ENCODE assay signal across 29 cellular contexts in the genomic region with DNA sequence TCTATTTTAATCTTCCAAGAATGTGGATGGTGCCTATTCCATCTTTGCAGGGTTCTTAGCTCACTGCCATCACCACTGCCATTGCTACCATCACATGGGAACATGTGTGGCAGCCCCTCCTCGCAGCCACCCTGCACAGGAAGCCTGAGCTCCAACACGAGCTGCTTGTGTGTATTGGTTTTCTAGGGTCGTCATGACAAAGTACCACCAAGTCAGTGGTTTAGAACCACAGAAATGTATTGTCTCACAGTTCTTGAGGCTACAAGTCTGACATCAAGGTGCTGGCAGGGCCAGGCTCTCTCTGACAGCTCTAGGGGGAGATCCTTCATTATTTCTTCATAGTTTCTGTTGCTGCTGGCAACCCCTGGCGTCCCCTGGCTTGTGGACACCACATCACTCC. TPM values are rescaled to one million over a fixed set of nuclear protein-coding genes. Genes with fewer than 3 reads are reported as not detected.
DNase-seq lines count a peak whose midpoint lies in the region; ATAC-seq, FAIRE-seq and TF ChIP-seq lines count a peak whose summit lies in the region.
"Had no signal": no experiment of that assay in that cellular context is flagged by ENCODE, and none has a peak within 500 bp of the region (broad histone marks: within the 10 kb centered on the region; RNA-seq: fewer than 3 reads in every experiment).

No MANE protein-coding gene starts in this region.

- no peak overlapping the region for H4K8ac ChIP-seq in neuronal stem cell (ENCODE audit: low read depth, low read length)

- H3K4me3 Mint-ChIP-seq in activated T-cell treated with anti-CD3 and anti-CD28 coated beads, Interleukin-2, amount 50 U/mL, for 72 hours, result no peak overlapping the region
- H3K4me3 Mint-ChIP-seq in activated CD8-positive, alpha-beta T cell treated with anti-CD3 and anti-CD28 coated beads, Interleukin-2, amount 10 ng/mL, durations not matched to agents 7 days and 5 days, result no peak overlapping the region
- no peak overlapping the region for H3K4me3 Mint-ChIP-seq in Calu3 (ENCODE audit: low read depth, unreplicated experiment)
- H3K4me3 Mint-ChIP-seq: activated CD4-positive, alpha-beta memory T cell treated with anti-CD3 and anti-CD28 coated beads for 36 hours; activated naive CD4-positive, alpha-beta T cell treated with anti-CD3 and anti-CD28 coated beads, Interleukin-2, amount 50 U/mL, for 24 hours; stimulated activated naive CD8-positive, alpha-beta T cell treated with anti-CD3 and anti-CD28 coated beads, Interleukin-15, Interleukin-2, amounts not matched to agents 100 ng/mL and 50 ng/mL, for 24 hours had no signal

- H3K27ac ChIP-seq in keratinocyte (ENCODE audit: control insufficient read depth, insufficient read depth, low read length), result no peak overlapping the region
- H3K27ac ChIP-seq in suprapubic skin, result peak overlapping the region; percentile 12
- no peak overlapping the region for H3K27ac ChIP-seq in neuronal stem cell (replicated peaks; ENCODE audit: low read length)
- H3K27ac ChIP-seq: A549, cardiac muscle cell, neutrophil, psoas muscle had no signal

- intact Hi-C loops in Calu3 (cut with micrococcal nuclease; ENCODE audit: unreplicated experiment), result no loop called here

- no peak for DNase-seq in activated T-cell treated with anti-CD3 and anti-CD28 coated beads, Interleukin-2, amount 50 U/mL, for 72 hours
- no peak for DNase-seq in activated T-cell treated with anti-CD3 and anti-CD28 coated beads, Interleukin-2, amount 50 U/mL, for 1 hour
- DNase-seq in activated CD8-positive, alpha-beta T cell treated with anti-CD3 and anti-CD28 coated beads, Interleukin-2, amount 10 ng/mL, durations not matched to agents 7 days and 5 days, result peak; percentile 65
- no peak for DNase-seq in keratinocyte (ENCODE audit: low read depth, low spot score)
- DNase-seq in suprapubic skin (ENCODE audit: low spot score in 2 of 2), result no peak
- DNase-seq in Calu3, result no peak
- no peak for DNase-seq in NCI-H1436 (lab: John Stamatoyannopoulos, UW)
- no peak for DNase-seq in neuronal stem cell (ENCODE audit: low spot score)
- DNase-seq: activated CD4-positive, alpha-beta memory T cell treated with anti-CD3 and anti-CD28 coated beads for 36 hours; activated CD4-positive, CD25-positive, alpha-beta regulatory T cell; aorta; BE2C; esophagus squamous epithelium; hippocampal formation; KBM-7; MG63; NCI-H2081 treated with DMSO at 0.1 percent for 48 hours; NCI-H345; psoas muscle; stimulated activated CD4-positive, alpha-beta T cell treated with anti-CD3 and anti-CD28 coated beads, Interleukin-15, amount 100 ng/mL, for 24 hours; T-helper 1 cell; trophoblast cell had no signal

- no peak overlapping the region for H3K4ac ChIP-seq in neuronal stem cell (ENCODE audit: low read length)

- no peak overlapping the region for H4K91ac ChIP-seq in neuronal stem cell (ENCODE audit: low read depth, low read length, poor library complexity)

- TF ChIP-seq CTCF in keratinocyte (optimal IDR thresholded peaks at IDR 0.05 in 1 of 3, IDR thresholded peaks at IDR 0.05 in 1 of 3, conservative IDR thresholded peaks at IDR 0.05 in 1 of 3; ENCODE audit: extremely low read depth in 1 of 3, insufficient read depth in 2 of 3, low read length in 3 of 3), result no peak
- no peak for TF ChIP-seq CTCF in suprapubic skin (IDR thresholded peaks at IDR 0.05)
- TF ChIP-seq CTCF in Calu3 (IDR thresholded peaks at IDR 0.05; ENCODE audit: unreplicated experiment), result no peak

- H3K4me2 ChIP-seq in keratinocyte (ENCODE audit: control insufficient read depth, extremely low read depth, insufficient read depth, low read depth, low read length) (peak overlapping the region; percentile 34), neuronal stem cell (ENCODE audit: insufficient read depth, low read length, poor library complexity, severe bottlenecking) (no peak overlapping the region)
- H3K4me2 ChIP-seq: A549 had no signal

- H3K4me1 Mint-ChIP-seq in activated T-cell treated with anti-CD3 and anti-CD28 coated beads, Interleukin-2, amount 50 U/mL, for 72 hours (ENCODE audit: low read depth), result peaks cover 20% of the 10 kb centered on the region
- H3K4me1 Mint-ChIP-seq in activated CD8-positive, alpha-beta T cell treated with anti-CD3 and anti-CD28 coated beads, Interleukin-2, amount 10 ng/mL, durations not matched to agents 7 days and 5 days (ENCODE audit: low read depth), result peaks cover 24% of the 10 kb centered on the region
- peaks cover 11% of the 10 kb centered on the region for H3K4me1 Mint-ChIP-seq in Calu3 (ENCODE audit: low read depth, unreplicated experiment)

- no peaks in the 10 kb centered on the region for H3K9me3 ChIP-seq in keratinocyte (ENCODE audit: control insufficient read depth, low read depth, low read length)
- no peaks in the 10 kb centered on the region for H3K9me3 ChIP-seq in suprapubic skin
- H3K9me3 ChIP-seq in neuronal stem cell (replicated peaks in 1 of 2; ENCODE audit: control insufficient read depth in 2 of 2, insufficient read depth in 1 of 2, low read depth in 1 of 2, low read length in 2 of 2), result no peaks in the 10 kb centered on the region
- H3K9me3 ChIP-seq: A549, BE2C, esophagus squamous epithelium, MG63, neutrophil, psoas muscle had no signal

- no peak overlapping the region for H2BK15ac ChIP-seq in neuronal stem cell (ENCODE audit: low read length)

- WGBS in suprapubic skin, result 55% methylated on average over 4 of the region's 4 CpGs
- no CpG with 5 or more reads among the region's 4 CpGs for WGBS in neuronal stem cell (ENCODE audit: extremely low coverage in 2 of 2, insufficient read length in 2 of 2, insufficient replicate concordance in 1 of 2), 2 donors

- H3K79me2 ChIP-seq in keratinocyte (ENCODE audit: control insufficient read depth, insufficient read depth, low read length), result no peaks in the 10 kb centered on the region

- no peak overlapping the region for H3K18ac ChIP-seq in neuronal stem cell (ENCODE audit: low read length)

- H2BK5ac ChIP-seq in neuronal stem cell (ENCODE audit: low read length), result no peak overlapping the region

- H2AFZ ChIP-seq in keratinocyte (ENCODE audit: control insufficient read depth, low read length), result no peak overlapping the region
- no peak overlapping the region for H2AFZ ChIP-seq in neuronal stem cell (ENCODE audit: low read length)

- H2BK120ac ChIP-seq in neuronal stem cell (ENCODE audit: low read depth, low read length), result no peak overlapping the region

- H3K36me3 Mint-ChIP-seq in activated T-cell treated with anti-CD3 and anti-CD28 coated beads, Interleukin-2, amount 50 U/mL, for 72 hours (ENCODE audit: insufficient read depth in 2 of 2), result no peaks in the 10 kb centered on the region
- no peaks in the 10 kb centered on the region for H3K36me3 Mint-ChIP-seq in activated CD8-positive, alpha-beta T cell treated with anti-CD3 and anti-CD28 coated beads, Interleukin-2, amount 10 ng/mL, durations not matched to agents 7 days and 5 days (ENCODE audit: low read depth)
- H3K36me3 Mint-ChIP-seq in Calu3 (ENCODE audit: insufficient read depth, unreplicated experiment), result no peaks in the 10 kb centered on the region
- H3K36me3 Mint-ChIP-seq: activated CD4-positive, alpha-beta memory T cell treated with anti-CD3 and anti-CD28 coated beads for 36 hours; activated naive CD4-positive, alpha-beta T cell treated with anti-CD3 and anti-CD28 coated beads, Interleukin-2, amount 50 U/mL, for 24 hours had no signal

- CTCF ChIA-PET in activated CD8-positive, alpha-beta T cell treated with anti-CD3 and anti-CD28 coated beads, Interleukin-2, amount 10 ng/mL, durations not matched to agents 7 days and 5 days (lab: Charles Lee), result interaction anchor here (0.5 to 0.7 kb wide), 2 partner anchors 10 to 32 kb away, joined by 3 read pairs; no protein-coding TSS in a partner anchor
- CTCF ChIA-PET in Calu3 (lab: Charles Lee), result no interaction called here

- no peak overlapping the region for H3K23ac ChIP-seq in neuronal stem cell (ENCODE audit: low read depth, low read length, poor library complexity)

- H3K9ac ChIP-seq in keratinocyte (ENCODE audit: control insufficient read depth, extremely low read depth, insufficient read depth, low read length) (no peak overlapping the region), neuronal stem cell (ENCODE audit: low read depth, low read length, poor library complexity) (no peak overlapping the region)

- FAIRE-seq in keratinocyte (lab: Jason Lieb, UNC), result no peak
- FAIRE-seq: A549, endometrium, frontal cortex had no signal

- H3K36me3 ChIP-seq in keratinocyte (ENCODE audit: control insufficient read depth in 2 of 2, extremely low read depth in 1 of 2, insufficient read depth in 2 of 2, low read length in 2 of 2) (no peaks in the 10 kb centered on the region), suprapubic skin (no peaks in the 10 kb centered on the region), neuronal stem cell (replicated peaks in 1 of 2; ENCODE audit: control insufficient read depth in 2 of 2, insufficient read depth in 2 of 2, low read length in 2 of 2) (no peaks in the 10 kb centered on the region)
- H3K36me3 ChIP-seq: BE2C, cardiac muscle cell, esophagus squamous epithelium, MG63 had no signal

- peak; percentile 78 to 88 for ATAC-seq in activated T-cell treated with anti-CD3 and anti-CD28 coated beads, Interleukin-2, amount 50 U/mL, for 72 hours (replicated peaks in 1 of 2)
- ATAC-seq in activated CD8-positive, alpha-beta T cell treated with anti-CD3 and anti-CD28 coated beads, Interleukin-2, amount 10 ng/mL, durations not matched to agents 7 days and 5 days, result peak; percentile 94
- ATAC-seq: A549, psoas muscle had no signal

- H3K4me1 ChIP-seq in keratinocyte (ENCODE audit: control insufficient read depth, extremely low read depth, insufficient read depth, low read length), result peaks cover 58% of the 10 kb centered on the region
- H3K4me1 ChIP-seq in suprapubic skin, result peaks cover 41% of the 10 kb centered on the region
- H3K4me1 ChIP-seq in neuronal stem cell (ENCODE audit: control insufficient read depth in 2 of 2, insufficient read depth in 1 of 2, low read depth in 1 of 2, low read length in 2 of 2), result peaks cover 2 to 5% of the 10 kb centered on the region in 2 donors
- H3K4me1 ChIP-seq: A549, BE2C, psoas muscle had no signal

- no peak overlapping the region for H2AK5ac ChIP-seq in neuronal stem cell (ENCODE audit: low read depth, low read length)

- H3K27me3 Mint-ChIP-seq in activated T-cell treated with anti-CD3 and anti-CD28 coated beads, Interleukin-2, amount 50 U/mL, for 72 hours (ENCODE audit: low read depth), result no peaks in the 10 kb centered on the region
- H3K27me3 Mint-ChIP-seq in activated CD8-positive, alpha-beta T cell treated with anti-CD3 and anti-CD28 coated beads, Interleukin-2, amount 10 ng/mL, durations not matched to agents 7 days and 5 days (ENCODE audit: low read depth), result peaks cover 2% of the 10 kb centered on the region
- no peaks in the 10 kb centered on the region for H3K27me3 Mint-ChIP-seq in Calu3 (ENCODE audit: unreplicated experiment)
- H3K27me3 Mint-ChIP-seq: activated naive CD4-positive, alpha-beta T cell treated with anti-CD3 and anti-CD28 coated beads, Interleukin-2, amount 50 U/mL, for 24 hours had no signal

- H3K27ac Mint-ChIP-seq in activated T-cell treated with anti-CD3 and anti-CD28 coated beads, Interleukin-2, amount 50 U/mL, for 72 hours, result no peak overlapping the region
- no peak overlapping the region for H3K27ac Mint-ChIP-seq in activated CD8-positive, alpha-beta T cell treated with anti-CD3 and anti-CD28 coated beads, Interleukin-2, amount 10 ng/mL, durations not matched to agents 7 days and 5 days
- H3K27ac Mint-ChIP-seq in Calu3 (ENCODE audit: unreplicated experiment), result no peak overlapping the region
- H3K27ac Mint-ChIP-seq: activated CD4-positive, alpha-beta memory T cell treated with anti-CD3 and anti-CD28 coated beads for 36 hours; activated naive CD4-positive, alpha-beta T cell treated with anti-CD3 and anti-CD28 coated beads, Interleukin-2, amount 50 U/mL, for 24 hours; stimulated activated naive CD8-positive, alpha-beta T cell treated with anti-CD3 and anti-CD28 coated beads, Interleukin-15, Interleukin-2, amounts not matched to agents 100 ng/mL and 50 ng/mL, for 24 hours had no signal

- no peaks in the 10 kb centered on the region for H4K20me1 ChIP-seq in keratinocyte (ENCODE audit: control insufficient read depth, extremely low read depth, insufficient read depth, low read length)

- BruUV-seq in Calu3 (replicated peaks; lab: Mats Ljungman, UMichigan), result no TSS peak

- H3K27me3 ChIP-seq in keratinocyte (ENCODE audit: control insufficient read depth, extremely low read depth, insufficient read depth, low read length) (no peaks in the 10 kb centered on the region), suprapubic skin (no peaks in the 10 kb centered on the region), neuronal stem cell (ENCODE audit: control insufficient read depth in 3 of 3, insufficient read depth in 3 of 3, low read depth in 1 of 3, low read length in 3 of 3) (no peaks in the 10 kb centered on the region)
- H3K27me3 ChIP-seq: BE2C, cardiac muscle cell, MG63, neutrophil had no signal

- no peaks in the 10 kb centered on the region for H3K9me1 ChIP-seq in keratinocyte (ENCODE audit: control insufficient read depth, extremely low read depth, insufficient read depth, low read length)

- no peaks in the 10 kb centered on the region for H3K9me3 Mint-ChIP-seq in activated T-cell treated with anti-CD3 and anti-CD28 coated beads, Interleukin-2, amount 50 U/mL, for 72 hours
- no peaks in the 10 kb centered on the region for H3K9me3 Mint-ChIP-seq in activated CD8-positive, alpha-beta T cell treated with anti-CD3 and anti-CD28 coated beads, Interleukin-2, amount 10 ng/mL, durations not matched to agents 7 days and 5 days (ENCODE audit: insufficient read depth)
- H3K9me3 Mint-ChIP-seq in Calu3 (ENCODE audit: low read depth, unreplicated experiment), result no peaks in the 10 kb centered on the region
- H3K9me3 Mint-ChIP-seq: activated CD4-positive, alpha-beta memory T cell treated with anti-CD3 and anti-CD28 coated beads for 36 hours; activated naive CD4-positive, alpha-beta T cell treated with anti-CD3 and anti-CD28 coated beads, Interleukin-2, amount 50 U/mL, for 24 hours; stimulated activated naive CD8-positive, alpha-beta T cell treated with anti-CD3 and anti-CD28 coated beads, Interleukin-15, Interleukin-2, amounts not matched to agents 100 ng/mL and 50 ng/mL, for 24 hours had no signal

- TF ChIP-seq EP300 in suprapubic skin (IDR thresholded peaks at IDR 0.05), result no peak

- POLR2A ChIA-PET in activated CD8-positive, alpha-beta T cell treated with anti-CD3 and anti-CD28 coated beads, Interleukin-2, amount 10 ng/mL, durations not matched to agents 7 days and 5 days (lab: Charles Lee), result interaction anchor here (0.5 kb wide), 1 partner anchor 479 kb away, joined by 6 read pairs; no protein-coding TSS in a partner anchor

- H2BK12ac ChIP-seq in neuronal stem cell (ENCODE audit: low read length), result no peak overlapping the region

- H3K4me3 ChIP-seq in keratinocyte (ENCODE audit: control insufficient read depth in 2 of 3, extremely low read depth in 1 of 3, insufficient read depth in 2 of 3, low read depth in 1 of 3, low read length in 3 of 3) (no peak overlapping the region), suprapubic skin (no peak overlapping the region), neuronal stem cell (ENCODE audit: low read length in 2 of 2) (no peak overlapping the region)
- H3K4me3 ChIP-seq: A549, cardiac muscle cell, esophagus squamous epithelium, MG63, psoas muscle had no signal

- dilution Hi-C loops in keratinocyte (cut with MboI; ENCODE audit: extremely low pct_ligation_motif_present, low sequenced_read_pairs), result no loop called here

- H3K14ac ChIP-seq in neuronal stem cell (ENCODE audit: low read length), result no peak overlapping the region

- TF ChIP-seq POLR2A in suprapubic skin (IDR thresholded peaks at IDR 0.05), result no peak

- H3K79me1 ChIP-seq in neuronal stem cell (ENCODE audit: low read depth, low read length), result no peaks in the 10 kb centered on the region

RNA-seq across cellular contexts. Expression of a gene that starts 10.3 kb away (rescaled TPM):
- 10 to 100 TPM in 1 of 2 donors, 1 to 10 TPM in 1; 8.2 to 11.0 TPM for total RNA-seq in activated T-cell treated with anti-CD3 and anti-CD28 coated beads, Interleukin-2, amount 50 U/mL, for 72 hours
- total RNA-seq in activated CD8-positive, alpha-beta T cell treated with anti-CD3 and anti-CD28 coated beads, Interleukin-2, amount 10 ng/mL, durations not matched to agents 7 days and 5 days, result not detected
- polyA plus RNA-seq in keratinocyte, result 24.6 to 57.3 TPM (median 47.7 TPM) in 3 replicates
- polyA plus RNA-seq in keratinocyte (2011; ENCODE audit: low read depth), result 4.9 TPM
- polyA plus RNA-seq in keratinocyte (2011; cell fraction: cytosol; rRNA removed), result 17.5 and 22.7 TPM in 2 replicates
- 21.9 and 23.7 TPM in 2 replicates for polyA plus RNA-seq in keratinocyte (2011; cell fraction: nucleus; rRNA removed)
- 14.9 and 38.8 TPM in 2 replicates for polyA plus RNA-seq in keratinocyte (2012; ENCODE audit: low replicate concordance)
- polyA minus RNA-seq in keratinocyte, result 16.9 to 36.7 TPM (median 32.0 TPM) in 3 replicates
- polyA minus RNA-seq in keratinocyte (2011; cell fraction: cytosol; rRNA and poly(A)+ RNA removed), result 11.9 TPM
- 9.6 and 10.4 TPM in 2 replicates for polyA minus RNA-seq in keratinocyte (2011; cell fraction: nucleus; rRNA and poly(A)+ RNA removed)
- total RNA-seq in suprapubic skin, result 100 to 1,000 TPM in 2 of 4 donors, 10 to 100 TPM in 2; 55.3 to 103 (median 80.7) TPM
- 0.34 TPM in 1 of 2 replicates, not detected in the other for total RNA-seq in Calu3 (2022)
- not detected for polyA plus RNA-seq in neuronal stem cell (2013, experiment 1 of 2)
- not detected for polyA plus RNA-seq in neuronal stem cell (2013, experiment 2 of 2)
- total RNA-seq: cardiac muscle cell, frontal cortex had no signal
- polyA plus RNA-seq: cardiac muscle cell had no signal

Comparison
In these comparisons a context has a peak if more than half of its experiments do, and no peak if none do; other contexts are left out.
1. RNA of a gene that starts 10.3 kb away (total RNA-seq): 55.3 to 103 TPM in suprapubic skin; 8.2 to 11.0 TPM in activated T-cell treated with anti-CD3 and anti-CD28 coated beads, Interleukin-2, amount 50 U/mL, for 72 hours, 0.34 TPM in Calu3 and not detected in activated CD8-positive, alpha-beta T cell treated with anti-CD3 and anti-CD28 coated beads, Interleukin-2, amount 10 ng/mL, durations not matched to agents 7 days and 5 days; every median in the first group is over 4 times any median in the second.